26 cellular contexts compared by ENCODE assay signal in genomic region chr22:35386670-35387288, GRCh38. TPM values are rescaled to one million over a fixed set of nuclear protein-coding genes. Genes with fewer than 3 reads are reported as not detected.
DNase-seq lines count a peak whose midpoint lies in the region; ATAC-seq, FAIRE-seq and TF ChIP-seq lines count a peak whose summit lies in the region.
"Had no signal": no experiment of that assay in that cellular context is flagged by ENCODE, and none has a peak within 500 bp of the region (broad histone marks: within the 10 kb centered on the region; RNA-seq: fewer than 3 reads in every experiment).

No MANE protein-coding gene starts in this region.

- H3K36me3 ChIP-seq in Panc1 (ENCODE audit: control insufficient read depth, insufficient read depth, low read length) (peaks cover 2% of the 10 kb centered on the region; the same call in 1 of the 2 replicates), H1 (ENCODE audit: control insufficient read depth in 2 of 4, insufficient read depth in 4 of 4, low read length in 3 of 4) (peaks cover 0 to 13% (median 7%) of the 10 kb centered on the region in 4 experiments; a peak in 5 of 8 replicates), neuronal stem cell (replicated peaks in 1 of 2; ENCODE audit: control insufficient read depth in 2 of 2, insufficient read depth in 2 of 2, low read length in 2 of 2) (no peaks in the 10 kb centered on the region), kidney (ENCODE audit: control insufficient read depth in 1 of 2, insufficient read depth in 2 of 2, low read length in 2 of 2) (peaks cover 0 to 9% of the 10 kb centered on the region in 2 donors)
- H3K36me3 ChIP-seq in naive thymus-derived CD4-positive, alpha-beta T cell (ENCODE audit: control insufficient read depth in 2 of 3, insufficient read depth in 3 of 3, low read length in 3 of 3), result no peaks in the 10 kb centered on the region
- H3K36me3 ChIP-seq: BE2C had no signal

- H3K9me3 ChIP-seq in Panc1 (ENCODE audit: control insufficient read depth, insufficient read depth, low read depth, low read length), result no peaks in the 10 kb centered on the region
- H3K9me3 ChIP-seq in H1 (ENCODE audit: insufficient read depth in 2 of 2, low read depth in 1 of 2, low read length in 1 of 2), result no peaks in the 10 kb centered on the region
- H3K9me3 ChIP-seq in neuronal stem cell (replicated peaks in 1 of 2; ENCODE audit: control insufficient read depth in 2 of 2, insufficient read depth in 1 of 2, low read depth in 1 of 2, low read length in 2 of 2), result no peaks in the 10 kb centered on the region
- no peaks in the 10 kb centered on the region for H3K9me3 ChIP-seq in naive thymus-derived CD4-positive, alpha-beta T cell (ENCODE audit: control insufficient read depth in 2 of 3, low read length in 3 of 3)
- no peaks in the 10 kb centered on the region for H3K9me3 ChIP-seq in kidney (ENCODE audit: control insufficient read depth in 1 of 2, low read length in 2 of 2)
- H3K9me3 ChIP-seq: BE2C, SJCRH30 had no signal

- H2BK5ac ChIP-seq in H1 (ENCODE audit: low read depth, low read length), result 0 out of 2 replicates have a peak overlapping the region, but pooled peaks have one; percentile 44
- H2BK5ac ChIP-seq in neuronal stem cell (ENCODE audit: low read length), result no peak overlapping the region

- WGBS in H1 (ENCODE audit: extremely low coverage in 1 of 2, insufficient coverage in 1 of 2, insufficient read length in 1 of 2, insufficient replicate concordance in 2 of 2, low coverage in 1 of 2, low lambda C conversion rate in 2 of 2, missing lambda C conversion rate in 1 of 2), 2 experiments, result 94% methylated on average over 19 of the region's 19 CpGs; no CpG with 5 or more reads in 1 of the 2 experiments
- WGBS in neuronal stem cell (ENCODE audit: extremely low coverage in 2 of 2, insufficient read length in 2 of 2, insufficient replicate concordance in 1 of 2), 2 donors, result no CpG with 5 or more reads among the region's 19 CpGs

- no peak overlapping the region for H3K27ac Mint-ChIP-seq in naive thymus-derived CD4-positive, alpha-beta T cell
- H3K27ac Mint-ChIP-seq: CD8-positive, alpha-beta memory T cell; GM23338 had no signal

- no peaks in the 10 kb centered on the region for H3K27me3 ChIP-seq in Panc1 (ENCODE audit: control insufficient read depth, insufficient read depth, low read length)
- H3K27me3 ChIP-seq in H1 (replicated peaks in 1 of 4; ENCODE audit: control insufficient read depth in 3 of 4, extremely low read depth in 1 of 4, insufficient read depth in 3 of 4, low read length in 3 of 4), result no peaks in the 10 kb centered on the region
- H3K27me3 ChIP-seq in neuronal stem cell (ENCODE audit: control insufficient read depth in 3 of 3, insufficient read depth in 3 of 3, low read depth in 1 of 3, low read length in 3 of 3), result peaks cover 0 to 4% (median 0%) of the 10 kb centered on the region in 3 experiments
- peaks cover 0 to 1% of the 10 kb centered on the region in 2 donors for H3K27me3 ChIP-seq in naive thymus-derived CD4-positive, alpha-beta T cell (ENCODE audit: control insufficient read depth in 2 of 2, insufficient read depth in 2 of 2, low read length in 2 of 2)
- H3K27me3 ChIP-seq: BE2C, SJCRH30 had no signal

- H3K36me3 Mint-ChIP-seq in naive thymus-derived CD4-positive, alpha-beta T cell, result no peaks in the 10 kb centered on the region
- H3K36me3 Mint-ChIP-seq: CD8-positive, alpha-beta memory T cell had no signal

- H3K23me2 ChIP-seq in H1 (ENCODE audit: low read depth, low read length), result no peaks in the 10 kb centered on the region

- POLR2A ChIA-PET in Panc1 (lab: Charles Lee) (no interaction called here), H1 (lab: Charles Lee; ENCODE audit: partially characterized antibody) (interaction anchor here (0.6 to 57.4 kb wide), 3 partner anchors 10 to 84 kb away, joined by 3 to 1995 read pairs (median 3); partner anchors contain the start of gene MCM5)
- POLR2A ChIA-PET in naive thymus-derived CD4-positive, alpha-beta T cell (lab: Charles Lee), result no interaction called here

- H3K14ac ChIP-seq in H1 (ENCODE audit: insufficient read length), result no peak overlapping the region
- H3K14ac ChIP-seq in neuronal stem cell (ENCODE audit: low read length), result no peak overlapping the region

- H3K79me1 ChIP-seq in H1 (ENCODE audit: low read depth, low read length), result no peaks in the 10 kb centered on the region
- no peaks in the 10 kb centered on the region for H3K79me1 ChIP-seq in neuronal stem cell (ENCODE audit: low read depth, low read length)

- H3K27me3 Mint-ChIP-seq in naive thymus-derived CD4-positive, alpha-beta T cell, result peaks cover 20 to 41% (median 29%) of the 10 kb centered on the region in 5 donors

- TF ChIP-seq EP300 in H1 (IDR thresholded peaks at IDR 0.05; ENCODE audit: borderline replicate concordance in 1 of 2, low read depth in 2 of 2, low read length in 2 of 2), result no peak

- no peak overlapping the region for H3K56ac ChIP-seq in H1 (replicated peaks; ENCODE audit: insufficient read length, low read depth, low read length)

- peaks cover 17% of the 10 kb centered on the region for H3K4me1 ChIP-seq in Panc1 (ENCODE audit: control insufficient read depth, insufficient read depth, low read length)
- H3K4me1 ChIP-seq in H1 (replicated peaks in 1 of 4; ENCODE audit: control insufficient read depth in 3 of 4, insufficient read depth in 4 of 4, low read length in 3 of 4), result peaks cover 0 to 2% (median under 1%) of the 10 kb centered on the region in 4 experiments; a peak in 4 of 7 replicates
- H3K4me1 ChIP-seq in neuronal stem cell (ENCODE audit: control insufficient read depth in 2 of 2, insufficient read depth in 1 of 2, low read depth in 1 of 2, low read length in 2 of 2), result peaks cover 0 to 5% of the 10 kb centered on the region in 2 donors
- no peaks in the 10 kb centered on the region for H3K4me1 ChIP-seq in naive thymus-derived CD4-positive, alpha-beta T cell (ENCODE audit: control insufficient read depth in 2 of 2, insufficient read depth in 2 of 2, low read length in 2 of 2)
- peaks cover 0 to 2% of the 10 kb centered on the region in 2 donors for H3K4me1 ChIP-seq in kidney (ENCODE audit: control insufficient read depth in 1 of 2, insufficient read depth in 1 of 2, low read depth in 1 of 2, low read length in 2 of 2)
- H3K4me1 ChIP-seq: BE2C, SJCRH30 had no signal

- no peaks in the 10 kb centered on the region for H3K79me2 ChIP-seq in H1 (ENCODE audit: control insufficient read depth in 1 of 2, insufficient read depth in 2 of 2, low read length in 2 of 2)

- no peak for FAIRE-seq in H1 (lab: Jason Lieb, UNC)
- FAIRE-seq in urothelium cell line (lab: Jason Lieb, UNC), result peak; percentile 95
- FAIRE-seq in kidney (lab: Jason Lieb, UNC), result no peak
- FAIRE-seq: GM12891 had no signal

- no peak overlapping the region for H2BK120ac ChIP-seq in H1 (replicated peaks; ENCODE audit: low read depth, low read length)
- H2BK120ac ChIP-seq in neuronal stem cell (ENCODE audit: low read depth, low read length), result no peak overlapping the region

- H3K4ac ChIP-seq in H1 (replicated peaks; ENCODE audit: insufficient read length, low read depth, low read length), result no peak overlapping the region
- no peak overlapping the region for H3K4ac ChIP-seq in neuronal stem cell (ENCODE audit: low read length)

- intact Hi-C loops in Panc1 (cut with micrococcal nuclease; ENCODE audit: unreplicated experiment), result no loop called here
- intact Hi-C loops in naive thymus-derived CD4-positive, alpha-beta T cell (cut with micrococcal nuclease), result no loop called here
- intact Hi-C loops in kidney (cut with DNase I), result no loop called here

- H4K5ac ChIP-seq in H1 (ENCODE audit: insufficient read length, low read depth, low read length), result no peak overlapping the region

- H4K91ac ChIP-seq in H1 (replicated peaks; ENCODE audit: insufficient read length, low read length), result no peak overlapping the region
- peak overlapping the region; percentile 32 for H4K91ac ChIP-seq in neuronal stem cell (ENCODE audit: low read depth, low read length, poor library complexity)

- in situ Hi-C loops in Panc1 (cut with HindIII; ENCODE audit: low pct_unique_long_range_greater_than_20kb, low sequenced_read_pairs), result no loop called here

- ATAC-seq in Panc1 (no peak), HG03521 (IDR thresholded peaks at IDR 0.05; ENCODE audit: unreplicated experiment) (no peak)
- ATAC-seq in naive thymus-derived CD4-positive, alpha-beta T cell, result no peak
- ATAC-seq: GM23338, Right ventricle myocardium inferior, SK-N-SH treated with all-trans-retinoic acid at 6 μM for 48 hours had no signal

- H4K8ac ChIP-seq in H1 (ENCODE audit: extremely low read depth, insufficient read depth, low read length) (no peak overlapping the region; the same call in 1 of the 2 replicates), neuronal stem cell (ENCODE audit: low read depth, low read length) (no peak overlapping the region)

- H3K9me3 Mint-ChIP-seq in naive thymus-derived CD4-positive, alpha-beta T cell, result no peaks in the 10 kb centered on the region
- H3K9me3 Mint-ChIP-seq: CD8-positive, alpha-beta memory T cell; GM23338 had no signal

- H3K4me3 Mint-ChIP-seq in naive thymus-derived CD4-positive, alpha-beta T cell, result no peak overlapping the region
- H3K4me3 Mint-ChIP-seq: CD14-positive monocyte; CD8-positive, alpha-beta memory T cell; GM23338 had no signal

- peaks cover under 1 to 4% (median 1%) of the 10 kb centered on the region in 7 donors for H3K4me1 Mint-ChIP-seq in naive thymus-derived CD4-positive, alpha-beta T cell

- H3K4me2 ChIP-seq in H1 (ENCODE audit: insufficient read depth in 1 of 2, low read depth in 2 of 2, low read length in 2 of 2) (no peak overlapping the region), neuronal stem cell (ENCODE audit: insufficient read depth, low read length, poor library complexity, severe bottlenecking) (no peak overlapping the region)
- H3K4me2 ChIP-seq: GM23338 had no signal

- no peak overlapping the region for H2BK15ac ChIP-seq in H1 (ENCODE audit: low read length)
- peak overlapping the region; percentile 57 for H2BK15ac ChIP-seq in neuronal stem cell (ENCODE audit: low read length)

- CTCF ChIA-PET in Panc1 (lab: Charles Lee) (no interaction called here), H1 (lab: Charles Lee; ENCODE audit: partially characterized antibody) (interaction anchor here (1.1 to 6.4 kb wide), 6 partner anchors 10 to 35 kb away, joined by 3 to 39 read pairs (median 4); no protein-coding TSS in a partner anchor)
- CTCF ChIA-PET in naive thymus-derived CD4-positive, alpha-beta T cell (lab: Charles Lee), result no interaction called here

- TF ChIP-seq CTCF in Panc1 (IDR thresholded peaks at IDR 0.05) (no peak), H1 (IDR thresholded peaks at IDR 0.05; ENCODE audit: control extremely low read depth in 1 of 3, insufficient read depth in 1 of 3, low read depth in 1 of 3, low read length in 3 of 3) (no peak), kidney (IDR thresholded peaks at IDR 0.05; ENCODE audit: borderline replicate concordance, extremely low read depth, insufficient read depth) (no peak)

- H2AFZ ChIP-seq in H1 (ENCODE audit: low read length), result no peak overlapping the region
- no peak overlapping the region for H2AFZ ChIP-seq in neuronal stem cell (ENCODE audit: low read length)
- H2AFZ ChIP-seq: GM23338 had no signal

- H3K9ac ChIP-seq in H1 (replicated peaks in 1 of 4; ENCODE audit: extremely low read depth in 1 of 4, low read depth in 3 of 4, low read length in 3 of 4) (no peak overlapping the region), neuronal stem cell (ENCODE audit: low read depth, low read length, poor library complexity) (no peak overlapping the region), kidney (ENCODE audit: low read length in 2 of 2) (no peak overlapping the region)

- H3K4me3 ChIP-seq in Panc1 (ENCODE audit: low read depth in 2 of 2, low read length in 2 of 2), result no peak overlapping the region
- H3K4me3 ChIP-seq in H1 (ENCODE audit: extremely low read depth in 1 of 4, insufficient read depth in 2 of 4, low read depth in 3 of 4, low read length in 4 of 4), result no peak overlapping the region
- H3K4me3 ChIP-seq in neuronal stem cell (ENCODE audit: low read length in 2 of 2), result no peak overlapping the region
- H3K4me3 ChIP-seq in naive thymus-derived CD4-positive, alpha-beta T cell (ENCODE audit: low read length), result no peak overlapping the region
- H3K4me3 ChIP-seq in kidney (ENCODE audit: low read length in 2 of 2), result no peak overlapping the region
- H3K4me3 ChIP-seq: GM23338, SJCRH30 had no signal

- H4K20me1 ChIP-seq in H1 (replicated peaks in 1 of 2; ENCODE audit: control insufficient read depth in 1 of 2, insufficient read depth in 2 of 2, low read length in 2 of 2), result no peaks in the 10 kb centered on the region

- H2AK5ac ChIP-seq in H1 (ENCODE audit: low read depth, low read length) (no peak overlapping the region), neuronal stem cell (ENCODE audit: low read depth, low read length) (peak overlapping the region; percentile 44)

- H2BK12ac ChIP-seq in H1 (ENCODE audit: low read depth, low read length) (no peak overlapping the region), neuronal stem cell (ENCODE audit: low read length) (no peak overlapping the region)

- DNase-seq in Panc1 (ENCODE audit: low read depth, low spot score) (no peak), H1 (ENCODE audit: low read depth in 1 of 2, low spot score in 2 of 2) (no peak), neuronal stem cell (ENCODE audit: low spot score) (no peak), urothelium cell line (ENCODE audit: low spot score) (no peak), kidney (no peak)
- no peak for DNase-seq in naive thymus-derived CD4-positive, alpha-beta T cell
- DNase-seq: BE2C; CD8-positive, alpha-beta memory T cell; DMS79 treated with DMSO at 0.1 percent for 48 hours; GF-D8; HCEC 1CT; NCI-H1092; NCI-H1436; NCI-H187; NCI-H2081 treated with DMSO at 0.1 percent for 48 hours; NCI-H2171; NCI-H226; NCI-H510A treated with DMSO at 0.1 percent for 48 hours; NCI-H774; SJCRH30 had no signal

- H3K27ac ChIP-seq in Panc1 (ENCODE audit: low read length) (0 out of 2 replicates have a peak overlapping the region, but pooled peaks have one; percentile 10), H1 (ENCODE audit: low read depth, low read length) (no peak overlapping the region), neuronal stem cell (replicated peaks; ENCODE audit: low read length) (no peak overlapping the region), kidney (ENCODE audit: low read depth in 2 of 2, low read length in 2 of 2) (no peak overlapping the region)
- no peak overlapping the region for H3K27ac ChIP-seq in naive thymus-derived CD4-positive, alpha-beta T cell (ENCODE audit: low read depth, low read length)
- H3K27ac ChIP-seq: SJCRH30 had no signal

- no TSS peak for BruUV-seq in Panc1 (replicated peaks; lab: Mats Ljungman, UMichigan)

- no peak overlapping the region for H2BK20ac ChIP-seq in H1 (ENCODE audit: low read length)

- H3K23ac ChIP-seq in H1 (ENCODE audit: insufficient read length) (no peak overlapping the region), neuronal stem cell (ENCODE audit: low read depth, low read length, poor library complexity) (no peak overlapping the region)

- no peak for TF ChIP-seq POLR2A in H1 (IDR thresholded peaks at IDR 0.05; ENCODE audit: control extremely low read depth in 1 of 2, low read depth in 2 of 2, low read length in 2 of 2)

- TF ChIP-seq RAD21 in H1 (IDR thresholded peaks at IDR 0.05 in 1 of 2, conservative IDR thresholded peaks at IDR 0.05 in 1 of 2; ENCODE audit: low read depth in 2 of 2, low read length in 2 of 2), result no peak

- H3K18ac ChIP-seq in H1 (ENCODE audit: extremely low read depth, low read length) (no peak overlapping the region), neuronal stem cell (ENCODE audit: low read length) (peak overlapping the region; percentile 58)

RNA-seq across cellular contexts. Expression of gene HMOX1, which starts 5.9 kb away (rescaled TPM):
- total RNA-seq in Panc1 (2021; ENCODE audit: unreplicated experiment), result 105 TPM
- polyA plus RNA-seq in Panc1 (2012; ENCODE audit: insufficient read length), result 198 TPM
- 25.0 and 25.7 TPM in 2 replicates for total RNA-seq in H1 (2021; fragmentation: NEBNext Ultra II Directional; extraction: Animal tissue kit (Norgen Biotek cat#: 25700))
- polyA plus RNA-seq in H1 (2011; rRNA removed), result 39.2 and 41.6 TPM in 2 replicates
- 28.6 TPM for polyA plus RNA-seq in H1 (2011; cell fraction: cytosol; rRNA removed)
- polyA plus RNA-seq in H1 (2011; cell fraction: nucleus; rRNA removed), result 19.6 TPM
- polyA plus RNA-seq in H1 (2012, experiment 1 of 2), result 20.2 to 27.4 TPM (median 24.8 TPM) in 4 replicates
- 29.7 TPM for polyA plus RNA-seq in H1 (2012, experiment 2 of 2)
- 23.9 TPM for polyA plus RNA-seq in H1 (2013, experiment 1 of 2)
- polyA plus RNA-seq in H1 (2013, experiment 2 of 2), result 27.9 TPM
- polyA minus RNA-seq in H1 (2011; rRNA and poly(A)+ RNA removed), result 8.0 and 8.7 TPM in 2 replicates
- 7.7 TPM for polyA minus RNA-seq in H1 (2011; cell fraction: cytosol; rRNA and poly(A)+ RNA removed)
- polyA minus RNA-seq in H1 (2011; cell fraction: nucleus; rRNA and poly(A)+ RNA removed), result 9.2 TPM
- polyA plus RNA-seq in neuronal stem cell (2013, experiment 1 of 2), result 5.1 TPM
- polyA plus RNA-seq in neuronal stem cell (2013, experiment 2 of 2), result 5.5 TPM
- 10 to 100 TPM in 1 of 5 experiments, 1 to 10 TPM in 3, under 1 TPM in 1; 0.92 to 54.0 (median 6.6) TPM for total RNA-seq in naive thymus-derived CD4-positive, alpha-beta T cell
- under 1 TPM; 0.14 to 0.19 TPM for polyA plus RNA-seq in naive thymus-derived CD4-positive, alpha-beta T cell
- 37.7 TPM for total RNA-seq in kidney
- 234 TPM for polyA plus RNA-seq in kidney (ENCODE audit: insufficient read depth, low read depth, low replicate concordance)

RNA-seq across cellular contexts. Expression of gene MCM5, which starts 13.2 kb away (rescaled TPM):
- total RNA-seq in Panc1 (2021; ENCODE audit: unreplicated experiment), result 122 TPM
- polyA plus RNA-seq in Panc1 (2012; ENCODE audit: insufficient read length), result 119 TPM
- total RNA-seq in H1 (2021; fragmentation: NEBNext Ultra II Directional; extraction: Animal tissue kit (Norgen Biotek cat#: 25700)), result 297 and 305 TPM in 2 replicates
- 210 and 243 TPM in 2 replicates for polyA plus RNA-seq in H1 (2011; rRNA removed)
- 212 TPM for polyA plus RNA-seq in H1 (2011; cell fraction: cytosol; rRNA removed)
- 524 TPM for polyA plus RNA-seq in H1 (2011; cell fraction: nucleus; rRNA removed)
- 221 to 290 TPM (median 254 TPM) in 4 replicates for polyA plus RNA-seq in H1 (2012, experiment 1 of 2)
- 144 TPM for polyA plus RNA-seq in H1 (2012, experiment 2 of 2)
- polyA plus RNA-seq in H1 (2013, experiment 1 of 2), result 120 TPM
- polyA plus RNA-seq in H1 (2013, experiment 2 of 2), result 108 TPM
- 447 and 449 TPM in 2 replicates for polyA minus RNA-seq in H1 (2011; rRNA and poly(A)+ RNA removed)
- polyA minus RNA-seq in H1 (2011; cell fraction: cytosol; rRNA and poly(A)+ RNA removed), result 271 TPM
- polyA minus RNA-seq in H1 (2011; cell fraction: nucleus; rRNA and poly(A)+ RNA removed), result 249 TPM
- polyA plus RNA-seq in neuronal stem cell (2013, experiment 1 of 2), result 43.8 TPM
- polyA plus RNA-seq in neuronal stem cell (2013, experiment 2 of 2), result 41.6 TPM
- 100 to 1,000 TPM in 1 of 5 experiments, 10 to 100 TPM in 4; 34.7 to 208 (median 50.7) TPM for total RNA-seq in naive thymus-derived CD4-positive, alpha-beta T cell
- 10 to 100 TPM; 19.7 to 26.4 TPM for polyA plus RNA-seq in naive thymus-derived CD4-positive, alpha-beta T cell
- total RNA-seq in kidney, result 26.4 TPM
- 10.2 TPM for polyA plus RNA-seq in kidney (ENCODE audit: insufficient read depth, low read depth, low replicate concordance)
